8 cellular contexts compared by ENCODE assay signal in the genomic region with DNA sequence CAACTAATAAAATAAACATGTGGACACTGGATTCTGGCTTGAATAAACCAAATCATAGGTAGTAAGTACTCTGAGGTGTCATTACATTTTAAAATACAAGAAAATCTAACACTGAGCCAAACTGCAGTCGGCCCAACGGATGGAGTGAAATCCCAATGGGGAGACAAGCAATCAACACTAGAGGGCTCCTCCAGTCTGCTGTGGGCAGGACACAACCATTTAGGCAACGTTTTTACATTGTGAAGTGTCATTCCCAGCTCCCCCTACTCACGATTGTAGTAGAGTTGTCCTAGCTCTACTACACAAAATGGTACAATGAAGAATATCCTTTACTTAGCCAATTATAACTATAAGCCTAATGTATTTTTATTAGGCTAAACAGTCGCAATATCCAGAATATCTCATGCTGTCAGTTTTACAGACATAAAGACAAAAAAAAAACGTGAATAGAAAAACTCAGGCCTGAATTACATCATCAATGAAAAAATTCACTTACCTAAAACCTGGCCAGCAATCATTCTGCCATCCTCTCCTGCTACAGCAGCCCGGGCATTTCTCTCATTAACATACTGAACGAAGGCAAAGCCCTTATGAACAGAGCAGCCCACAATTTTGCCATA. TPM values are rescaled to one million over a fixed set of nuclear protein-coding genes. Genes with fewer than 3 reads are reported as not detected.
DNase-seq lines count a peak whose midpoint lies in the region; ATAC-seq and TF ChIP-seq lines count a peak whose summit lies in the region.

No MANE protein-coding gene starts in this region.

- H3K27me3 ChIP-seq in upper lobe of right lung: no peaks in the 10 kb centered on the region

- no peak overlapping the region for H3K27ac ChIP-seq in upper lobe of right lung

- DNase-seq in Right ventricle myocardium inferior (ENCODE audit: missing footprints): no peak
- DNase-seq in Right ventricle myocardium superior: no peak
- no peak for DNase-seq in T-helper 17 cell
- DNase-seq in foreskin fibroblast: no peak
- DNase-seq in upper lobe of right lung: no peak
- DNase-seq in pons (ENCODE audit: low spot score): no peak

- no peak overlapping the region for H3K4me3 ChIP-seq in foreskin fibroblast (ENCODE audit: low read depth in 1 of 2, low read length in 2 of 2)
- H3K4me3 ChIP-seq in upper lobe of right lung: no peak overlapping the region

- peaks cover 72% of the 10 kb centered on the region for H3K4me1 ChIP-seq in upper lobe of right lung

- H3K36me3 Mint-ChIP-seq in T-helper 17 cell (ENCODE audit: low read depth): peaks cover 2% of the 10 kb centered on the region

- H3K9me3 ChIP-seq in T-helper 17 cell (ENCODE audit: control insufficient read depth, low read length, poor library complexity, severe bottlenecking) (no peaks in the 10 kb centered on the region), upper lobe of right lung (no peaks in the 10 kb centered on the region)

- peak; percentile 58 for ATAC-seq in Right ventricle myocardium inferior
- ATAC-seq in Right ventricle myocardium superior (ENCODE audit: poor library complexity): no peak
- ATAC-seq in T-helper 17 cell: peak; percentile 12
- ATAC-seq in upper lobe of right lung: peak; percentile 36
- no peak for ATAC-seq in HG03159 (IDR thresholded peaks at IDR 0.05; ENCODE audit: unreplicated experiment)
- ATAC-seq in HG03045 (IDR thresholded peaks at IDR 0.05; ENCODE audit: unreplicated experiment): no peak

- peak overlapping the region; percentile 95 for H3K27ac Mint-ChIP-seq in T-helper 17 cell

- peaks cover 92% of the 10 kb centered on the region for H3K36me3 ChIP-seq in upper lobe of right lung

- intact Hi-C loops in Right ventricle myocardium inferior (cut with DNase I) (loop anchor here (5.0 kb wide), 1 partner anchor 34 kb away; the partner anchor contains the start of gene HNRNPC), Right ventricle myocardium superior (cut with DNase I) (loop anchor here (10.0 kb wide), 1 partner anchor 121 kb away; no protein-coding TSS in a partner anchor), upper lobe of right lung (cut with DNase I) (no loop called here)

- TF ChIP-seq CTCF in foreskin fibroblast (IDR thresholded peaks at IDR 0.05; ENCODE audit: low read depth, low read length): peak; percentile 18
- TF ChIP-seq CTCF in upper lobe of right lung (IDR thresholded peaks at IDR 0.05): peak; percentile 21

- H3K4me1 Mint-ChIP-seq in T-helper 17 cell: peaks cover 57% of the 10 kb centered on the region

- peak overlapping the region; percentile 77 for H3K4me3 Mint-ChIP-seq in T-helper 17 cell

- H3K27me3 Mint-ChIP-seq in T-helper 17 cell: no peaks in the 10 kb centered on the region

RNA-seq across cellular contexts. Expression of gene HNRNPC, which starts 35.7 kb away (rescaled TPM):
- total RNA-seq in Right ventricle myocardium inferior (266 TPM), Right ventricle myocardium superior (238 TPM), T-helper 17 cell (100 to 1,000 TPM; 576 to 580 TPM), upper lobe of right lung (368 TPM)

RNA-seq across cellular contexts. Expression of gene RPGRIP1, which starts 46.3 kb away (rescaled TPM):
- 0.60 TPM for total RNA-seq in Right ventricle myocardium inferior
- total RNA-seq in Right ventricle myocardium superior: 0.27 TPM
- under 1 TPM in 1 of 2 donors, not detected in 1; 0.94 TPM for total RNA-seq in T-helper 17 cell
- total RNA-seq in upper lobe of right lung: 1.7 TPM

Comparison
In these comparisons a context has a peak if more than half of its experiments do, and no peak if none do; other contexts are left out.
1. ATAC-seq: peak in Right ventricle myocardium inferior (single experiment), T-helper 17 cell (single experiment) and upper lobe of right lung (single experiment); none in Right ventricle myocardium superior (single experiment), HG03159 (single experiment) and HG03045 (single experiment).